In genomic region chr21:16117851-16118592, GRCh38 we compare ENCODE assay signal across 11 cellular contexts.
DNase-seq lines count a peak whose midpoint lies in the region; TF ChIP-seq lines count a peak whose summit lies in the region.
"Had no signal": no experiment of that assay in that cellular context is flagged by ENCODE, and none has a peak within 500 bp of the region (broad histone marks: within the 10 kb centered on the region; RNA-seq: fewer than 3 reads in every experiment).

No MANE protein-coding gene starts in this region.

- no peak overlapping the region for H2AFZ ChIP-seq in hepatocyte

- no peaks in the 10 kb centered on the region for H3K9me3 Mint-ChIP-seq in MCF 10A (ENCODE audit: unreplicated experiment)
- peaks cover 2% of the 10 kb centered on the region for H3K9me3 Mint-ChIP-seq in activated CD4-positive, alpha-beta memory T cell treated with anti-CD3 and anti-CD28 coated beads for 36 hours

- no peaks in the 10 kb centered on the region for H3K9me3 ChIP-seq in hepatocyte (ENCODE audit: low read depth)

- H3K27ac Mint-ChIP-seq in MCF 10A (ENCODE audit: low read depth, unreplicated experiment), result no peak overlapping the region
- no peak overlapping the region for H3K27ac Mint-ChIP-seq in activated CD4-positive, alpha-beta memory T cell treated with anti-CD3 and anti-CD28 coated beads for 36 hours
- H3K27ac Mint-ChIP-seq: activated CD4-positive, alpha-beta T cell treated with anti-CD3 and anti-CD28 coated beads, Interleukin-2, amount 10 ng/mL, durations not matched to agents 7 days and 5 days had no signal

- no peaks in the 10 kb centered on the region for H3K4me1 ChIP-seq in hepatocyte (ENCODE audit: insufficient read depth)

- no peak overlapping the region for H3K4me3 Mint-ChIP-seq in MCF 10A (ENCODE audit: unreplicated experiment)
- no peak overlapping the region for H3K4me3 Mint-ChIP-seq in activated CD4-positive, alpha-beta memory T cell treated with anti-CD3 and anti-CD28 coated beads for 36 hours
- H3K4me3 Mint-ChIP-seq: activated CD4-positive, alpha-beta T cell treated with anti-CD3 and anti-CD28 coated beads, Interleukin-2, amount 10 ng/mL, durations not matched to agents 7 days and 5 days had no signal

- no peaks in the 10 kb centered on the region for H3K36me3 Mint-ChIP-seq in MCF 10A (ENCODE audit: insufficient read depth, unreplicated experiment)
- no peaks in the 10 kb centered on the region for H3K36me3 Mint-ChIP-seq in activated CD4-positive, alpha-beta memory T cell treated with anti-CD3 and anti-CD28 coated beads for 36 hours

- no peaks in the 10 kb centered on the region for H3K79me2 ChIP-seq in hepatocyte

- no peaks in the 10 kb centered on the region for H3K27me3 Mint-ChIP-seq in MCF 10A (ENCODE audit: insufficient read depth, unreplicated experiment)
- no peaks in the 10 kb centered on the region for H3K27me3 Mint-ChIP-seq in activated CD4-positive, alpha-beta memory T cell treated with anti-CD3 and anti-CD28 coated beads for 36 hours

- peak overlapping the region; percentile 48 for H3K27ac ChIP-seq in hepatocyte

- no peaks in the 10 kb centered on the region for H3K9me2 ChIP-seq in hepatocyte (replicated peaks; ENCODE audit: insufficient read depth)

- POLR2A ChIA-PET in MCF 10A (lab: Yijun Ruan, JAX), result interaction anchor here (1.1 kb wide), 1 partner anchor 10 kb away, joined by 3 read pairs; no protein-coding TSS in a partner anchor
- POLR2A ChIA-PET in activated CD4-positive, alpha-beta memory T cell treated with anti-CD3 and anti-CD28 coated beads for 36 hours (lab: Charles Lee), result no interaction called here

- intact Hi-C loops in MCF 10A (cut with micrococcal nuclease), result no loop called here
- intact Hi-C loops in activated CD4-positive, alpha-beta memory T cell treated with anti-CD3 and anti-CD28 coated beads for 36 hours (cut with micrococcal nuclease), result no loop called here

- no TSS peak for BruUV-seq in MCF 10A (replicated peaks; lab: Mats Ljungman, UMichigan)

- no peaks in the 10 kb centered on the region for H3K4me1 Mint-ChIP-seq in MCF 10A (ENCODE audit: insufficient read depth, unreplicated experiment)
- H3K4me1 Mint-ChIP-seq in activated CD4-positive, alpha-beta memory T cell treated with anti-CD3 and anti-CD28 coated beads for 36 hours (ENCODE audit: low read depth), result no peaks in the 10 kb centered on the region
- H3K4me1 Mint-ChIP-seq: activated CD4-positive, alpha-beta T cell treated with anti-CD3 and anti-CD28 coated beads, Interleukin-2, amount 10 ng/mL, durations not matched to agents 7 days and 5 days had no signal

- H4K20me1 ChIP-seq in hepatocyte (ENCODE audit: insufficient read depth, poor library complexity, severe bottlenecking), result no peaks in the 10 kb centered on the region

- TF ChIP-seq CTCF in MCF 10A (IDR thresholded peaks at IDR 0.05; ENCODE audit: unreplicated experiment) (no peak), hepatocyte (IDR thresholded peaks at IDR 0.05; ENCODE audit: poor library complexity) (no peak)

- 59% methylated on average over 8 of the region's 8 CpGs for WGBS in hepatocyte (ENCODE audit: low lambda C conversion rate, missing lambda C conversion rate)

- CTCF ChIA-PET in MCF 10A (lab: Yijun Ruan, JAX), result interaction anchor here (1.5 kb wide), 1 partner anchor 212 kb away, joined by 5 read pairs; no protein-coding TSS in a partner anchor
- CTCF ChIA-PET in activated CD4-positive, alpha-beta memory T cell treated with anti-CD3 and anti-CD28 coated beads for 36 hours (lab: Charles Lee), result no interaction called here

- H3K4me2 ChIP-seq in hepatocyte, result peak overlapping the region; percentile 45

- no peaks in the 10 kb centered on the region for H3K27me3 ChIP-seq in hepatocyte

- DNase-seq in H4 (ENCODE audit: low spot score), result peak; percentile 91
- peak; percentile 17 for DNase-seq in MCF 10A (ENCODE audit: unreplicated experiment)
- DNase-seq in hepatocyte (ENCODE audit: low spot score), result peak; percentile 8
- DNase-seq in superior temporal gyrus (ENCODE audit: extremely low spot score), result peak; percentile 58
- DNase-seq in activated CD4-positive, alpha-beta memory T cell treated with anti-CD3 and anti-CD28 coated beads for 36 hours, result no peak
- no peak for DNase-seq in NCI-H1694 (lab: John Stamatoyannopoulos, UW)
- no peak for DNase-seq in NCI-H146 treated with DMSO at 0.1 percent for 48 hours (lab: John Stamatoyannopoulos, UW; ENCODE audit: unreplicated experiment)
- no peak for DNase-seq in foreskin melanocyte
- DNase-seq: activated CD4-positive, alpha-beta T cell treated with anti-CD3 and anti-CD28 coated beads, Interleukin-2, amount 10 ng/mL, durations not matched to agents 7 days and 5 days; amygdala; NCI-H1417 had no signal

- H3K4me3 ChIP-seq in hepatocyte, result no peak overlapping the region

- H3K36me3 ChIP-seq in hepatocyte (replicated peaks; ENCODE audit: insufficient read depth, low read depth), result no peaks in the 10 kb centered on the region

Comparison
In these comparisons a context has a peak if more than half of its experiments do, and no peak if none do; other contexts are left out.
1. DNase-seq: peak in H4 (single experiment), MCF 10A (single experiment), hepatocyte (single experiment) and superior temporal gyrus (single experiment); none in activated CD4-positive, alpha-beta memory T cell treated with anti-CD3 and anti-CD28 coated beads for 36 hours (single experiment), NCI-H1694 (single experiment), NCI-H146 treated with DMSO at 0.1 percent for 48 hours (single experiment) and foreskin melanocyte (single experiment).